25 cellular contexts compared by ENCODE assay signal in genomic region chr10:70593513-70593890, GRCh38. TPM values are rescaled to one million over a fixed set of nuclear protein-coding genes. Genes with fewer than 3 reads are reported as not detected.
"Had no signal": no experiment of that assay in that cellular context is flagged by ENCODE, and none has a peak within 500 bp of the region (broad histone marks: within the 10 kb centered on the region; RNA-seq: fewer than 3 reads in every experiment).

No MANE protein-coding gene starts in this region.

- H3K36me3 ChIP-seq: esophagus squamous epithelium, gastrocnemius medialis, left ventricle myocardium inferior, neutrophil, pancreas, transverse colon, uterus, WERI-Rb-1 had no signal

- H3K4me3 ChIP-seq: esophagus squamous epithelium, gastrocnemius medialis, left ventricle myocardium inferior, pancreas, psoas muscle, transverse colon, uterus had no signal

- H3K27ac ChIP-seq: esophagus squamous epithelium, gastrocnemius medialis, left ventricle myocardium inferior, neutrophil, pancreas, psoas muscle, transverse colon, uterus, WERI-Rb-1 had no signal

- ATAC-seq: gastrocnemius medialis, pancreas, psoas muscle, right cardiac atrium had no signal

- H3K27me3 ChIP-seq: esophagus squamous epithelium, gastrocnemius medialis, pancreas, transverse colon, uterus had no signal

- H3K9me3 Mint-ChIP-seq: activated CD4-positive, alpha-beta T cell treated with anti-CD3 and anti-CD28 coated beads, Interleukin-2, amount 10 ng/mL, durations not matched to agents 7 days and 5 days; activated T-helper 17 cell treated with anti-CD3 and anti-CD28 coated beads, Interleukin-2, amount 50 U/mL, for 72 hours; nephron had no signal

- H3K9me3 ChIP-seq: esophagus squamous epithelium, gastrocnemius medialis, left ventricle myocardium inferior, neutrophil, pancreas, psoas muscle, transverse colon, uterus had no signal

- H3K4me3 Mint-ChIP-seq: activated CD4-positive, alpha-beta T cell treated with anti-CD3 and anti-CD28 coated beads, Interleukin-2, amount 10 ng/mL, durations not matched to agents 7 days and 5 days; activated T-helper 17 cell treated with anti-CD3 and anti-CD28 coated beads, Interleukin-2, amount 50 U/mL, for 72 hours; nephron had no signal

- H3K4me1 ChIP-seq: pancreas, psoas muscle, transverse colon, uterus had no signal

- DNase-seq: activated CD4-positive, alpha-beta T cell treated with anti-CD3 and anti-CD28 coated beads, Interleukin-2, amount 10 ng/mL, durations not matched to agents 7 days and 5 days; activated CD4-positive, CD25-positive, alpha-beta regulatory T cell treated with anti-CD3 and anti-CD28 coated beads, Interleukin-2, amount 50 U/mL, for 72 hours; amygdala; dermis blood vessel endothelial cell; effector memory CD4-positive, alpha-beta T cell; esophagus squamous epithelium; gastrocnemius medialis; hippocampal formation; left ventricle myocardium inferior; mammary epithelial cell; midbrain; pancreas; psoas muscle; stimulated activated CD4-positive, alpha-beta T cell treated with anti-CD3 and anti-CD28 coated beads, Interleukin-12 subunit alpha, Interleukin-12 subunit beta, amount 100 ng/mL, for 4 hours; stimulated activated CD4-positive, alpha-beta T cell treated with anti-CD3 and anti-CD28 coated beads, Interleukin-4, amount 100 ng/mL, for 4 hours; T-helper 1 cell; transverse colon; uterus; WERI-Rb-1 had no signal

RNA-seq across cellular contexts. Expression of gene PRF1, which starts 9.0 kb away (rescaled TPM):
- total RNA-seq: bronchial epithelial cell, chondrocyte, dermis blood vessel endothelial cell, mammary epithelial cell had no signal
